Comparison of ENCODE assay signal across 19 cellular contexts in genomic region chr5:149325166-149325735, GRCh38. TPM values are rescaled to one million over a fixed set of nuclear protein-coding genes. Genes with fewer than 3 reads are reported as not detected.
A peak's percentile ranks its signal among the peaks of the same experiment; 100 is the strongest.
DNase-seq lines count a peak whose midpoint lies in the region; ATAC-seq, FAIRE-seq and TF ChIP-seq lines count a peak whose summit lies in the region.
"Had no signal": no experiment of that assay in that cellular context is flagged by ENCODE, and none has a peak within 500 bp of the region (broad histone marks: within the 10 kb centered on the region; RNA-seq: fewer than 3 reads in every experiment).

No MANE protein-coding gene starts in this region.

- H3K27ac ChIP-seq in GM12878 (ENCODE audit: control insufficient read depth, insufficient read depth) (no peak overlapping the region), keratinocyte (ENCODE audit: control insufficient read depth, insufficient read depth, low read length) (peak overlapping the region; percentile 47), brain microvascular endothelial cell (no peak overlapping the region)

- H4K20me1 ChIP-seq in GM12878 (ENCODE audit: control insufficient read depth, insufficient read depth) (no peaks in the 10 kb centered on the region), keratinocyte (ENCODE audit: control insufficient read depth, extremely low read depth, insufficient read depth, low read length) (no peaks in the 10 kb centered on the region)

- H3K36me3 ChIP-seq in GM12878 (ENCODE audit: control insufficient read depth in 2 of 2, insufficient read depth in 2 of 2, low read length in 1 of 2) (no peaks in the 10 kb centered on the region), keratinocyte (ENCODE audit: control insufficient read depth in 2 of 2, extremely low read depth in 1 of 2, insufficient read depth in 2 of 2, low read length in 2 of 2) (peaks cover 2 to 4% of the 10 kb centered on the region in 2 experiments), brain microvascular endothelial cell (replicated peaks) (no peaks in the 10 kb centered on the region)

- no peaks in the 10 kb centered on the region; the same call in 2 of the 3 replicates for H3K9me3 ChIP-seq in GM12878 (replicated peaks; ENCODE audit: control insufficient read depth, insufficient read depth, low read length)
- no peaks in the 10 kb centered on the region for H3K9me3 ChIP-seq in keratinocyte (ENCODE audit: control insufficient read depth, low read depth, low read length)

- no peak overlapping the region for H3K4me2 ChIP-seq in GM12878 (ENCODE audit: control insufficient read depth, insufficient read depth)
- H3K4me2 ChIP-seq in keratinocyte (ENCODE audit: control insufficient read depth, extremely low read depth, insufficient read depth, low read depth, low read length): peak overlapping the region; percentile 65

- BruUV-seq in GM12878 (replicated peaks; lab: Mats Ljungman, UMichigan): no TSS peak

- H3K79me2 ChIP-seq in GM12878 (ENCODE audit: control insufficient read depth, insufficient read depth, low read length) (no peaks in the 10 kb centered on the region), keratinocyte (ENCODE audit: control insufficient read depth, insufficient read depth, low read length) (no peaks in the 10 kb centered on the region)

- H3K4me1 ChIP-seq in GM12878 (ENCODE audit: control insufficient read depth, insufficient read depth, low read length) (no peaks in the 10 kb centered on the region), keratinocyte (ENCODE audit: control insufficient read depth, extremely low read depth, insufficient read depth, low read length) (peaks cover 33% of the 10 kb centered on the region)

- peak; percentile 86 for DNase-seq in DMS 273 (lab: John Stamatoyannopoulos, UW; ENCODE audit: unreplicated experiment)
- DNase-seq in HPDE6-E6E7 (ENCODE audit: extremely low spot score): peak; percentile 85
- no peak for DNase-seq in GM12878 (ENCODE audit: low read depth, low spot score)
- DNase-seq in keratinocyte (ENCODE audit: low read depth, low spot score): peak; percentile 67
- DNase-seq in GM13976 (ENCODE audit: low spot score): no peak
- DNase-seq in brain microvascular endothelial cell: no peak
- DNase-seq in glomerular visceral epithelial cell (ENCODE audit: extremely low spot score): no peak
- DNase-seq: activated CD4-positive, alpha-beta memory T cell treated with anti-CD3 and anti-CD28 coated beads for 36 hours; anterior cingulate cortex; effector CD4-positive, alpha-beta T cell; kidney; NCI-H2029 had no signal

- no peak for TF ChIP-seq EP300 in GM12878 (IDR thresholded peaks at IDR 0.05; ENCODE audit: borderline replicate concordance in 1 of 2, control insufficient read depth in 1 of 2, low read depth in 2 of 2, low read length in 2 of 2)

- H3K27me3 ChIP-seq in GM12878 (replicated peaks in 1 of 2; ENCODE audit: control insufficient read depth in 2 of 2, insufficient read depth in 2 of 2, low read length in 1 of 2) (no peaks in the 10 kb centered on the region), keratinocyte (ENCODE audit: control insufficient read depth, extremely low read depth, insufficient read depth, low read length) (no peaks in the 10 kb centered on the region), brain microvascular endothelial cell (replicated peaks) (no peaks in the 10 kb centered on the region)

- H3K9ac ChIP-seq in GM12878 (ENCODE audit: control insufficient read depth, insufficient read depth, low read length): no peak overlapping the region
- no peak overlapping the region for H3K9ac ChIP-seq in keratinocyte (ENCODE audit: control insufficient read depth, extremely low read depth, insufficient read depth, low read length)

- no peak for TF ChIP-seq RAD21 in GM12878 (IDR thresholded peaks at IDR 0.05; ENCODE audit: insufficient read depth, low read depth, low read length)

- TF ChIP-seq CTCF in GM12878 (IDR thresholded peaks at IDR 0.05 in 2 of 3, conservative IDR thresholded peaks at IDR 0.05 in 1 of 3; ENCODE audit: control insufficient read depth in 2 of 3, extremely low read depth in 1 of 3, insufficient read depth in 1 of 3, low read depth in 3 of 3, low read length in 3 of 3): no peak
- TF ChIP-seq CTCF in keratinocyte (optimal IDR thresholded peaks at IDR 0.05 in 1 of 3, IDR thresholded peaks at IDR 0.05 in 1 of 3, conservative IDR thresholded peaks at IDR 0.05 in 1 of 3; ENCODE audit: extremely low read depth in 1 of 3, insufficient read depth in 2 of 3, low read length in 3 of 3): no peak
- no peak for TF ChIP-seq CTCF in GM13976 (IDR thresholded peaks at IDR 0.05; ENCODE audit: borderline replicate concordance, control extremely low read depth, extremely low read depth, insufficient read depth, missing control alignments)
- TF ChIP-seq CTCF in brain microvascular endothelial cell (IDR thresholded peaks at IDR 0.05; ENCODE audit: low read depth, low read length, missing control alignments): no peak

- SMC1A ChIA-PET in GM12878 (lab: Charles Lee; ENCODE audit: uncharacterized antibody, unreplicated experiment): interaction anchor here (1.0 to 1.5 kb wide), 2 partner anchors 28 to 48 kb away, joined by 3 read pairs; no protein-coding TSS in a partner anchor

- in situ Hi-C loops in GM12878 (cut with MboI): no loop called here
- in situ Hi-C loops in GM13976 (cut with MboI; ENCODE audit: low sequenced_read_pairs, unreplicated experiment): no loop called here
- in situ Hi-C loops in brain microvascular endothelial cell (cut with HindIII; ENCODE audit: low pct_ligation_motif_present, low sequenced_read_pairs): no loop called here

- FAIRE-seq in GM12878 (lab: Jason Lieb, UNC): peak; percentile 7
- FAIRE-seq in keratinocyte (lab: Jason Lieb, UNC): peak; percentile 83
- FAIRE-seq: kidney, TTC549 had no signal

- ATAC-seq in GM12878 (no peak), HG03565 (IDR thresholded peaks at IDR 0.05; ENCODE audit: unreplicated experiment) (no peak)

- CTCF ChIA-PET in GM12878 (lab: Yijun Ruan, JAX): interaction anchor here (0.7 to 5.0 kb wide), 7 partner anchors 11 to 117 kb away, joined by 3 to 36 read pairs (median 4); no protein-coding TSS in a partner anchor

- POLR2A ChIA-PET in GM12878 (lab: Charles Lee): interaction anchor here (0.9 kb wide), 1 partner anchor 33 kb away, joined by 3 read pairs; the partner anchor contains the start of gene PCYOX1L

- RAD21 ChIA-PET in GM12878 (lab: Charles Lee; ENCODE audit: unreplicated experiment): interaction anchor here (0.8 kb wide), 1 partner anchor 44 kb away, joined by 3 read pairs; no protein-coding TSS in a partner anchor

- peaks cover 2% of the 10 kb centered on the region for H3K9me1 ChIP-seq in keratinocyte (ENCODE audit: control insufficient read depth, extremely low read depth, insufficient read depth, low read length)

- TF ChIP-seq POLR2A in GM12878 (IDR thresholded peaks at IDR 0.05; ENCODE audit: low read depth, low read length): no peak

- intact Hi-C loops in GM12878 (cut with micrococcal nuclease; ENCODE audit: unreplicated experiment): no loop called here

- no peak overlapping the region for H3K4me3 ChIP-seq in GM12878
- no peak overlapping the region for H3K4me3 ChIP-seq in keratinocyte (ENCODE audit: control insufficient read depth in 2 of 3, extremely low read depth in 1 of 3, insufficient read depth in 2 of 3, low read depth in 1 of 3, low read length in 3 of 3)
- no peak overlapping the region for H3K4me3 ChIP-seq in brain microvascular endothelial cell (ENCODE audit: low read depth, low read length)

- dilution Hi-C loops in keratinocyte (cut with MboI; ENCODE audit: extremely low pct_ligation_motif_present, low sequenced_read_pairs): no loop called here

- no peak overlapping the region for H2AFZ ChIP-seq in GM12878 (ENCODE audit: control insufficient read depth, low read depth, low read length)
- H2AFZ ChIP-seq in keratinocyte (ENCODE audit: control insufficient read depth, low read length): peak overlapping the region; percentile 4

RNA-seq across cellular contexts. Expression of gene GRPEL2, which starts 20.0 kb away (rescaled TPM):
- 10.0 and 11.0 TPM in 2 replicates for total RNA-seq in GM12878 (2013; cell fraction: nucleolus; rRNA removed)
- total RNA-seq in GM12878 (2014; rRNA removed) (17.3 and 21.5 TPM in 2 replicates), GM12878 (2014; rRNA removed; fragmentation: Illumina TruSeq; extraction: Trizol) (15.5 and 16.8 TPM in 2 replicates), GM12878 (2021) (16.8 and 19.7 TPM in 2 replicates)
- 5.2 TPM for polyA plus RNA-seq in GM12878 (2011; ENCODE audit: low read depth)
- polyA plus RNA-seq in GM12878 (2011; rRNA removed) (20.2 and 28.1 TPM in 2 replicates), GM12878 (2014; fragmentation: Illumina TruSeq; extraction: Trizol) (13.7 and 16.3 TPM in 2 replicates), GM12878 (2014; fragmentation: Nextera tagmentation; extraction: Ambion mirVana) (1 to 10 TPM; 4.4 to 7.6 TPM), GM12878 (2014; rRNA removed) (10.2 and 10.4 TPM in 2 replicates), GM12878 (2016; fragmentation: Nextera tagmentation; extraction: Ambion mirVana) (10 to 100 TPM; 12.5 to 14.5 TPM), keratinocyte (11.4 to 17.5 TPM (median 11.7 TPM) in 3 replicates)
- polyA plus RNA-seq in GM12878 (2011; cell fraction: cytosol; rRNA removed): 6.1 and 7.2 TPM in 2 replicates
- polyA plus RNA-seq in GM12878 (2011; cell fraction: nucleus; rRNA removed): 6.9 and 7.7 TPM in 2 replicates
- 7.4 and 8.1 TPM in 2 replicates for polyA plus RNA-seq in GM12878 (2012)
- 10.9 and 13.0 TPM in 2 replicates for polyA minus RNA-seq in GM12878 (2011; rRNA and poly(A)+ RNA removed)
- 5.2 and 9.9 TPM in 2 replicates for polyA minus RNA-seq in GM12878 (2011; cell fraction: cytosol; rRNA and poly(A)+ RNA removed)
- polyA minus RNA-seq in GM12878 (2011; cell fraction: nucleus; rRNA and poly(A)+ RNA removed): 5.0 and 9.7 TPM in 2 replicates
- polyA plus RNA-seq in keratinocyte (2011; ENCODE audit: low read depth): 17.2 TPM
- 7.2 and 13.7 TPM in 2 replicates for polyA plus RNA-seq in keratinocyte (2011; cell fraction: cytosol; rRNA removed)
- 7.1 and 10.6 TPM in 2 replicates for polyA plus RNA-seq in keratinocyte (2011; cell fraction: nucleus; rRNA removed)
- polyA plus RNA-seq in keratinocyte (2012; ENCODE audit: low replicate concordance): 8.9 and 12.9 TPM in 2 replicates
- 6.2 to 17.2 TPM (median 13.1 TPM) in 3 replicates for polyA minus RNA-seq in keratinocyte
- polyA minus RNA-seq in keratinocyte (2011; cell fraction: cytosol; rRNA and poly(A)+ RNA removed): 19.2 TPM
- polyA minus RNA-seq in keratinocyte (2011; cell fraction: nucleus; rRNA and poly(A)+ RNA removed): 9.3 and 11.9 TPM in 2 replicates

RNA-seq across cellular contexts. Expression of gene PCYOX1L, which starts 32.6 kb away (rescaled TPM):
- 15.2 and 16.0 TPM in 2 replicates for total RNA-seq in GM12878 (2013; cell fraction: nucleolus; rRNA removed)
- 12.4 and 13.4 TPM in 2 replicates for total RNA-seq in GM12878 (2014; rRNA removed)
- total RNA-seq in GM12878 (2014; rRNA removed; fragmentation: Illumina TruSeq; extraction: Trizol): 10.3 and 10.5 TPM in 2 replicates
- 13.4 and 13.5 TPM in 2 replicates for total RNA-seq in GM12878 (2021)
- polyA plus RNA-seq in GM12878 (2011; ENCODE audit: low read depth): 7.8 TPM
- polyA plus RNA-seq in GM12878 (2011; rRNA removed): 8.0 and 9.6 TPM in 2 replicates
- polyA plus RNA-seq in GM12878 (2011; cell fraction: cytosol; rRNA removed): 10.3 and 12.5 TPM in 2 replicates
- 19.6 and 29.1 TPM in 2 replicates for polyA plus RNA-seq in GM12878 (2011; cell fraction: nucleus; rRNA removed)
- polyA plus RNA-seq in GM12878 (2012): 10.3 and 10.5 TPM in 2 replicates
- 12.6 and 15.4 TPM in 2 replicates for polyA plus RNA-seq in GM12878 (2014; fragmentation: Illumina TruSeq; extraction: Trizol)
- polyA plus RNA-seq in GM12878 (2014; fragmentation: Nextera tagmentation; extraction: Ambion mirVana): 1 to 10 TPM; 2.9 to 5.4 TPM
- 14.6 and 14.8 TPM in 2 replicates for polyA plus RNA-seq in GM12878 (2014; rRNA removed)
- polyA plus RNA-seq in GM12878 (2016; fragmentation: Nextera tagmentation; extraction: Ambion mirVana): 10 to 100 TPM; 15.3 to 17.0 TPM
- 7.7 and 10.1 TPM in 2 replicates for polyA minus RNA-seq in GM12878 (2011; rRNA and poly(A)+ RNA removed)
- polyA minus RNA-seq in GM12878 (2011; cell fraction: cytosol; rRNA and poly(A)+ RNA removed): 1.7 and 1.9 TPM in 2 replicates
- 8.5 and 11.9 TPM in 2 replicates for polyA minus RNA-seq in GM12878 (2011; cell fraction: nucleus; rRNA and poly(A)+ RNA removed)
- 9.5 to 12.8 TPM (median 9.9 TPM) in 3 replicates for polyA plus RNA-seq in keratinocyte
- polyA plus RNA-seq in keratinocyte (2011; ENCODE audit: low read depth): 6.3 TPM
- 5.6 and 6.1 TPM in 2 replicates for polyA plus RNA-seq in keratinocyte (2011; cell fraction: cytosol; rRNA removed)
- polyA plus RNA-seq in keratinocyte (2011; cell fraction: nucleus; rRNA removed): 23.6 and 26.8 TPM in 2 replicates
- 6.9 and 8.3 TPM in 2 replicates for polyA plus RNA-seq in keratinocyte (2012; ENCODE audit: low replicate concordance)
- 7.4 to 11.9 TPM (median 9.5 TPM) in 3 replicates for polyA minus RNA-seq in keratinocyte
- polyA minus RNA-seq in keratinocyte (2011; cell fraction: cytosol; rRNA and poly(A)+ RNA removed): 6.9 TPM
- 8.1 and 9.8 TPM in 2 replicates for polyA minus RNA-seq in keratinocyte (2011; cell fraction: nucleus; rRNA and poly(A)+ RNA removed)

RNA-seq across cellular contexts. Expression of gene AFAP1L1, which starts 53.6 kb away (rescaled TPM):
- total RNA-seq in GM12878 (2013; cell fraction: nucleolus; rRNA removed): not detected in 2 replicates
- total RNA-seq in GM12878 (2014; rRNA removed) (not detected in 2 replicates), GM12878 (2014; rRNA removed; fragmentation: Illumina TruSeq; extraction: Trizol) (not detected in 2 replicates), GM12878 (2021) (not detected in 2 replicates)
- not detected for polyA plus RNA-seq in GM12878 (2011; ENCODE audit: low read depth)
- polyA plus RNA-seq in GM12878 (2011; rRNA removed) (not detected in 2 replicates), GM12878 (2014; fragmentation: Illumina TruSeq; extraction: Trizol) (not detected in 2 replicates), GM12878 (2014; fragmentation: Nextera tagmentation; extraction: Ambion mirVana) (under 1 TPM in 1 of 2 experiments, not detected in 1; 0.11 TPM), GM12878 (2014; rRNA removed) (not detected in 2 replicates), GM12878 (2016; fragmentation: Nextera tagmentation; extraction: Ambion mirVana) (not detected), keratinocyte (3.6 to 5.0 TPM (median 4.6 TPM) in 3 replicates)
- polyA plus RNA-seq in GM12878 (2011; cell fraction: cytosol; rRNA removed): not detected in 2 replicates
- not detected in 2 replicates for polyA plus RNA-seq in GM12878 (2011; cell fraction: nucleus; rRNA removed)
- 0.06 TPM in 1 of 2 replicates, not detected in the other for polyA plus RNA-seq in GM12878 (2012)
- polyA minus RNA-seq in GM12878 (2011; rRNA and poly(A)+ RNA removed): not detected in 2 replicates
- polyA minus RNA-seq in GM12878 (2011; cell fraction: cytosol; rRNA and poly(A)+ RNA removed): not detected in 2 replicates
- not detected in 2 replicates for polyA minus RNA-seq in GM12878 (2011; cell fraction: nucleus; rRNA and poly(A)+ RNA removed)
- polyA plus RNA-seq in keratinocyte (2011; ENCODE audit: low read depth): 8.0 TPM
- 5.5 and 5.6 TPM in 2 replicates for polyA plus RNA-seq in keratinocyte (2011; cell fraction: cytosol; rRNA removed)
- 4.9 and 5.9 TPM in 2 replicates for polyA plus RNA-seq in keratinocyte (2011; cell fraction: nucleus; rRNA removed)
- 5.2 and 8.2 TPM in 2 replicates for polyA plus RNA-seq in keratinocyte (2012; ENCODE audit: low replicate concordance)
- 5.1 to 9.3 TPM (median 8.1 TPM) in 3 replicates for polyA minus RNA-seq in keratinocyte
- polyA minus RNA-seq in keratinocyte (2011; cell fraction: cytosol; rRNA and poly(A)+ RNA removed): 4.0 TPM
- polyA minus RNA-seq in keratinocyte (2011; cell fraction: nucleus; rRNA and poly(A)+ RNA removed): 2.5 and 3.6 TPM in 2 replicates
- total RNA-seq: activated CD4-positive, alpha-beta memory T cell treated with anti-CD3 and anti-CD28 coated beads for 36 hours; activated T-helper 1 cell treated with anti-CD3 and anti-CD28 coated beads, Interleukin-12 subunit alpha, Interleukin-12 subunit beta, Interleukin-2, Interleukin-4 antibody, amounts not matched to agents 30 ng/mL and 10 ng/mL and 1 ng/mL, durations not matched to agents 14 hours and 24 hours and 36 hours had no signal

RNA-seq across cellular contexts. Expression of gene IL17B, which starts 53.8 kb away (rescaled TPM):
- total RNA-seq in GM12878 (2013; cell fraction: nucleolus; rRNA removed): not detected in 2 replicates
- total RNA-seq in GM12878 (2014; rRNA removed) (not detected in 2 replicates), GM12878 (2014; rRNA removed; fragmentation: Illumina TruSeq; extraction: Trizol) (not detected in 2 replicates), GM12878 (2021) (not detected in 2 replicates)
- polyA plus RNA-seq in GM12878 (2011; ENCODE audit: low read depth): not detected
- polyA plus RNA-seq in GM12878 (2011; rRNA removed) (not detected in 2 replicates), GM12878 (2014; fragmentation: Illumina TruSeq; extraction: Trizol) (not detected in 2 replicates), GM12878 (2014; fragmentation: Nextera tagmentation; extraction: Ambion mirVana) (not detected), GM12878 (2014; rRNA removed) (not detected in 2 replicates), GM12878 (2016; fragmentation: Nextera tagmentation; extraction: Ambion mirVana) (not detected), keratinocyte (not detected in 3 replicates)
- polyA plus RNA-seq in GM12878 (2011; cell fraction: cytosol; rRNA removed): 0.13 and 0.22 TPM in 2 replicates
- polyA plus RNA-seq in GM12878 (2011; cell fraction: nucleus; rRNA removed): 0.22 TPM in 1 of 2 replicates, not detected in the other
- polyA plus RNA-seq in GM12878 (2012): 0.18 TPM in 1 of 2 replicates, not detected in the other
- polyA minus RNA-seq in GM12878 (2011; rRNA and poly(A)+ RNA removed): not detected in 2 replicates
- not detected in 2 replicates for polyA minus RNA-seq in GM12878 (2011; cell fraction: cytosol; rRNA and poly(A)+ RNA removed)
- polyA minus RNA-seq in GM12878 (2011; cell fraction: nucleus; rRNA and poly(A)+ RNA removed): not detected in 2 replicates
- not detected for polyA plus RNA-seq in keratinocyte (2011; ENCODE audit: low read depth)
- polyA plus RNA-seq in keratinocyte (2011; cell fraction: cytosol; rRNA removed): not detected in 2 replicates
- polyA plus RNA-seq in keratinocyte (2011; cell fraction: nucleus; rRNA removed): not detected in 2 replicates
- not detected in 2 replicates for polyA plus RNA-seq in keratinocyte (2012; ENCODE audit: low replicate concordance)
- polyA minus RNA-seq in keratinocyte: not detected in 3 replicates
- not detected for polyA minus RNA-seq in keratinocyte (2011; cell fraction: cytosol; rRNA and poly(A)+ RNA removed)
- not detected in 2 replicates for polyA minus RNA-seq in keratinocyte (2011; cell fraction: nucleus; rRNA and poly(A)+ RNA removed)
- total RNA-seq: activated CD4-positive, alpha-beta memory T cell treated with anti-CD3 and anti-CD28 coated beads for 36 hours; activated T-helper 1 cell treated with anti-CD3 and anti-CD28 coated beads, Interleukin-12 subunit alpha, Interleukin-12 subunit beta, Interleukin-2, Interleukin-4 antibody, amounts not matched to agents 30 ng/mL and 10 ng/mL and 1 ng/mL, durations not matched to agents 14 hours and 24 hours and 36 hours; glomerular endothelial cell; pulmonary artery endothelial cell; SK-MEL-5; temporal lobe had no signal

Comparison
In these comparisons a context has a peak if more than half of its experiments do, and no peak if none do; other contexts are left out.
1. DNase-seq: peak in DMS 273 (single experiment), HPDE6-E6E7 (single experiment) and keratinocyte (single experiment); none in GM12878 (single experiment), GM13976 (single experiment), brain microvascular endothelial cell (single experiment) and glomerular visceral epithelial cell (single experiment).